Comparison of ENCODE assay signal across 1 cellular context in genomic region chr3:13179181-13179580, GRCh38.
TF ChIP-seq lines count a peak whose summit lies in the region.

No MANE protein-coding gene starts in this region.

TF ChIP-seq in HEK293, 187 proteins besides CTCF, POLR2A, EP300 and RAD21 (continued from another document):
- TF ChIP-seq ZNF37A (tag by site-specific recombination; IDR thresholded peaks at IDR 0.05) (no peak), ZNF174 (tag by site-specific recombination; IDR thresholded peaks at IDR 0.05) (no peak), ZNF610 (tag by site-specific recombination; IDR thresholded peaks at IDR 0.05; ENCODE audit: borderline replicate concordance) (peak; percentile 61), ZXDB (tag by site-specific recombination; IDR thresholded peaks at IDR 0.05) (no peak), ZNF654 (tag by site-specific recombination; IDR thresholded peaks at IDR 0.05; ENCODE audit: low read depth) (no peak), ZNF626 (tag by site-specific recombination; IDR thresholded peaks at IDR 0.05) (peak; percentile 87), ZFP3 (tag by site-specific recombination; IDR thresholded peaks at IDR 0.05; ENCODE audit: low read depth) (no peak), ZNF544 (tag by site-specific recombination; IDR thresholded peaks at IDR 0.05) (no peak), ZNF350 (tag by site-specific recombination; IDR thresholded peaks at IDR 0.05) (no peak), ZNF292 (tag by site-specific recombination; IDR thresholded peaks at IDR 0.05; ENCODE audit: borderline replicate concordance, low read depth) (no peak), ZNF621 (tag by site-specific recombination; IDR thresholded peaks at IDR 0.05) (no peak), ZNF843 (tag by site-specific recombination; IDR thresholded peaks at IDR 0.05) (no peak), ZNF121 (tag by site-specific recombination; IDR thresholded peaks at IDR 0.05) (no peak), ZNF223 (tag by site-specific recombination; IDR thresholded peaks at IDR 0.05) (no peak), ZNF623 (tag by site-specific recombination; IDR thresholded peaks at IDR 0.05) (no peak), ZNF571 (tag by site-specific recombination; IDR thresholded peaks at IDR 0.05) (no peak), ZFP69B (tag by site-specific recombination; IDR thresholded peaks at IDR 0.05) (no peak), ZNF449 (tag by site-specific recombination; IDR thresholded peaks at IDR 0.05) (no peak), ZNF549 (tag by site-specific recombination; IDR thresholded peaks at IDR 0.05) (no peak), KLF8 (tag by site-specific recombination; IDR thresholded peaks at IDR 0.05) (no peak), ZNF23 (tag by site-specific recombination; IDR thresholded peaks at IDR 0.05; ENCODE audit: borderline replicate concordance) (no peak), ZNF146 (tag by site-specific recombination; IDR thresholded peaks at IDR 0.05) (no peak), ZNF558 (tag by site-specific recombination; IDR thresholded peaks at IDR 0.05) (peak; percentile 62; the same call in 1 of the 2 replicates), SETDB1 (IDR thresholded peaks at IDR 0.05; ENCODE audit: insufficient read length, low read length) (peak; percentile 77), ZNF510 (tag by site-specific recombination; IDR thresholded peaks at IDR 0.05; ENCODE audit: insufficient replicate concordance) (peak; percentile 26), SP7 (tag by site-specific recombination; IDR thresholded peaks at IDR 0.05) (0 out of 2 replicates have a peak, but pooled peaks have one; percentile 22), ZNF433 (tag by site-specific recombination; IDR thresholded peaks at IDR 0.05; ENCODE audit: low read depth) (no peak), ZIC2 (tag by site-specific recombination; IDR thresholded peaks at IDR 0.05) (no peak)
- TF ChIP-seq, protein P1, sequence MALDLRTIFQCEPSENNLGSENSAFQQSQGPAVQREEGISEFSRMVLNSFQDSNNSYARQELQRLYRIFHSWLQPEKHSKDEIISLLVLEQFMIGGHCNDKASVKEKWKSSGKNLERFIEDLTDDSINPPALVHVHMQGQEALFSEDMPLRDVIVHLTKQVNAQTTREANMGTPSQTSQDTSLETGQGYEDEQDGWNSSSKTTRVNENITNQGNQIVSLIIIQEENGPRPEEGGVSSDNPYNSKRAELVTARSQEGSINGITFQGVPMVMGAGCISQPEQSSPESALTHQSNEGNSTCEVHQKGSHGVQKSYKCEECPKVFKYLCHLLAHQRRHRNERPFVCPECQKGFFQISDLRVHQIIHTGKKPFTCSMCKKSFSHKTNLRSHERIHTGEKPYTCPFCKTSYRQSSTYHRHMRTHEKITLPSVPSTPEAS (tag by site-specific recombination; IDR thresholded peaks at IDR 0.05): no peak
- TF ChIP-seq, protein P2, sequence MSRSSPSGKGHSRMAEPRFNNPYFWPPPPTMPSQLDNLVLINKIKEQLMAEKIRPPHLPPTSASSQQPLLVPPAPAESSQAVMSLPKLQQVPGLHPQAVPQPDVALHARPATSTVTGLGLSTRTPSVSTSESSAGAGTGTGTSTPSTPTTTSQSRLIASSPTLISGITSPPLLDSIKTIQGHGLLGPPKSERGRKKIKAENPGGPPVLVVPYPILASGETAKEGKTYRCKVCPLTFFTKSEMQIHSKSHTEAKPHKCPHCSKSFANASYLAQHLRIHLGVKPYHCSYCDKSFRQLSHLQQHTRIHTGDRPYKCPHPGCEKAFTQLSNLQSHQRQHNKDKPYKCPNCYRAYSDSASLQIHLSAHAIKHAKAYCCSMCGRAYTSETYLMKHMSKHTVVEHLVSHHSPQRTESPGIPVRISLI (tag by site-specific recombination; IDR thresholded peaks at IDR 0.05): no peak
- TF ChIP-seq, protein P3, sequence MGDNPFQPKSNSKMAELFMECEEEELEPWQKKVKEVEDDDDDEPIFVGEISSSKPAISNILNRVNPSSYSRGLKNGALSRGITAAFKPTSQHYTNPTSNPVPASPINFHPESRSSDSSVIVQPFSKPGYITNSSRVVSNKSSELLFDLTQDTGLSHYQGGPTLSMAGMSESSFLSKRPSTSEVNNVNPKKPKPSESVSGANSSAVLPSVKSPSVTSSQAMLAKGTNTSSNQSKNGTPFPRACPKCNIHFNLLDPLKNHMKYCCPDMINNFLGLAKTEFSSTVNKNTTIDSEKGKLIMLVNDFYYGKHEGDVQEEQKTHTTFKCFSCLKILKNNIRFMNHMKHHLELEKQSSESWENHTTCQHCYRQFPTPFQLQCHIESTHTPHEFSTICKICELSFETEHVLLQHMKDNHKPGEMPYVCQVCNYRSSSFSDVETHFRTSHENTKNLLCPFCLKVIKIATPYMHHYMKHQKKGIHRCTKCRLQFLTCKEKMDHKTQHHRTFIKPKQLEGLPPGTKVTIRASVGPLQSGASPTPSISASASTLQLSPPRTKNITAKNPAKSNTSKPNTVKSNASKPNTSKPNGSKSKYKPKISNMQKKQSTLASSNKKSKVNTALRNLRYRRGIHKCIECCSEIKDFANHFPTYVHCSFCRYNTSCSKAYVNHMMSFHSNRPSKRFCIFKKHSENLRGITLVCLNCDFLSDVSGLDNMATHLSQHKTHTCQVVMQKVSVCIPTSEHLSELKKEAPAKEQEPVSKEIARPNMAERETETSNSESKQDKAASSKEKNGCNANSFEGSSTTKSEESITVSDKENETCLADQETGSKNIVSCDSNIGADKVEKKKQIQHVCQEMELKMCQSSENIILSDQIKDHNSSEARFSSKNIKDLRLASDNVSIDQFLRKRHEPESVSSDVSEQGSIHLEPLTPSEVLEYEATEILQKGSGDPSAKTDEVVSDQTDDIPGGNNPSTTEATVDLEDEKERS (tag by site-specific recombination; IDR thresholded peaks at IDR 0.05): 0 out of 2 replicates have a peak, but pooled peaks have one; percentile 63
- TF ChIP-seq, protein P4, sequence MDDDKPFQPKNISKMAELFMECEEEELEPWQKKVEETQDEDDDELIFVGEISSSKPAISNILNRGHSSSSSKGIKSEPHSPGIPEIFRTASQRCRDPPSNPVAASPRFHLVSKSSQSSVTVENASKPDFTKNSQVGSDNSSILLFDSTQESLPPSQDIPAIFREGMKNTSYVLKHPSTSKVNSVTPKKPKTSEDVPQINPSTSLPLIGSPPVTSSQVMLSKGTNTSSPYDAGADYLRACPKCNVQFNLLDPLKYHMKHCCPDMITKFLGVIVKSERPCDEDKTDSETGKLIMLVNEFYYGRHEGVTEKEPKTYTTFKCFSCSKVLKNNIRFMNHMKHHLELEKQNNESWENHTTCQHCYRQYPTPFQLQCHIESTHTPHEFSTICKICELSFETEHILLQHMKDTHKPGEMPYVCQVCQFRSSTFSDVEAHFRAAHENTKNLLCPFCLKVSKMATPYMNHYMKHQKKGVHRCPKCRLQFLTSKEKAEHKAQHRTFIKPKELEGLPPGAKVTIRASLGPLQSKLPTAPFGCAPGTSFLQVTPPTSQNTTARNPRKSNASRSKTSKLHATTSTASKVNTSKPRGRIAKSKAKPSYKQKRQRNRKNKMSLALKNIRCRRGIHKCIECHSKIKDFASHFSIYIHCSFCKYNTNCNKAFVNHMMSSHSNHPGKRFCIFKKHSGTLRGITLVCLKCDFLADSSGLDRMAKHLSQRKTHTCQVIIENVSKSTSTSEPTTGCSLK (tag by site-specific recombination; IDR thresholded peaks at IDR 0.05): no peak
- TF ChIP-seq, protein P5, sequence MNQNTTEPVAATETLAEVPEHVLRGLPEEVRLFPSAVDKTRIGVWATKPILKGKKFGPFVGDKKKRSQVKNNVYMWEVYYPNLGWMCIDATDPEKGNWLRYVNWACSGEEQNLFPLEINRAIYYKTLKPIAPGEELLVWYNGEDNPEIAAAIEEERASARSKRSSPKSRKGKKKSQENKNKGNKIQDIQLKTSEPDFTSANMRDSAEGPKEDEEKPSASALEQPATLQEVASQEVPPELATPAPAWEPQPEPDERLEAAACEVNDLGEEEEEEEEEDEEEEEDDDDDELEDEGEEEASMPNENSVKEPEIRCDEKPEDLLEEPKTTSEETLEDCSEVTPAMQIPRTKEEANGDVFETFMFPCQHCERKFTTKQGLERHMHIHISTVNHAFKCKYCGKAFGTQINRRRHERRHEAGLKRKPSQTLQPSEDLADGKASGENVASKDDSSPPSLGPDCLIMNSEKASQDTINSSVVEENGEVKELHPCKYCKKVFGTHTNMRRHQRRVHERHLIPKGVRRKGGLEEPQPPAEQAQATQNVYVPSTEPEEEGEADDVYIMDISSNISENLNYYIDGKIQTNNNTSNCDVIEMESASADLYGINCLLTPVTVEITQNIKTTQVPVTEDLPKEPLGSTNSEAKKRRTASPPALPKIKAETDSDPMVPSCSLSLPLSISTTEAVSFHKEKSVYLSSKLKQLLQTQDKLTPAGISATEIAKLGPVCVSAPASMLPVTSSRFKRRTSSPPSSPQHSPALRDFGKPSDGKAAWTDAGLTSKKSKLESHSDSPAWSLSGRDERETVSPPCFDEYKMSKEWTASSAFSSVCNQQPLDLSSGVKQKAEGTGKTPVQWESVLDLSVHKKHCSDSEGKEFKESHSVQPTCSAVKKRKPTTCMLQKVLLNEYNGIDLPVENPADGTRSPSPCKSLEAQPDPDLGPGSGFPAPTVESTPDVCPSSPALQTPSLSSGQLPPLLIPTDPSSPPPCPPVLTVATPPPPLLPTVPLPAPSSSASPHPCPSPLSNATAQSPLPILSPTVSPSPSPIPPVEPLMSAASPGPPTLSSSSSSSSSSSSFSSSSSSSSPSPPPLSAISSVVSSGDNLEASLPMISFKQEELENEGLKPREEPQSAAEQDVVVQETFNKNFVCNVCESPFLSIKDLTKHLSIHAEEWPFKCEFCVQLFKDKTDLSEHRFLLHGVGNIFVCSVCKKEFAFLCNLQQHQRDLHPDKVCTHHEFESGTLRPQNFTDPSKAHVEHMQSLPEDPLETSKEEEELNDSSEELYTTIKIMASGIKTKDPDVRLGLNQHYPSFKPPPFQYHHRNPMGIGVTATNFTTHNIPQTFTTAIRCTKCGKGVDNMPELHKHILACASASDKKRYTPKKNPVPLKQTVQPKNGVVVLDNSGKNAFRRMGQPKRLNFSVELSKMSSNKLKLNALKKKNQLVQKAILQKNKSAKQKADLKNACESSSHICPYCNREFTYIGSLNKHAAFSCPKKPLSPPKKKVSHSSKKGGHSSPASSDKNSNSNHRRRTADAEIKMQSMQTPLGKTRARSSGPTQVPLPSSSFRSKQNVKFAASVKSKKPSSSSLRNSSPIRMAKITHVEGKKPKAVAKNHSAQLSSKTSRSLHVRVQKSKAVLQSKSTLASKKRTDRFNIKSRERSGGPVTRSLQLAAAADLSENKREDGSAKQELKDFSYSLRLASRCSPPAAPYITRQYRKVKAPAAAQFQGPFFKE (tag by site-specific recombination; IDR thresholded peaks at IDR 0.05; ENCODE audit: borderline replicate concordance): no peak
TF ChIP-seq in HEK293: peak in this region for 8.
